ENCODE assay signal across 13 cellular contexts in the genomic region with DNA sequence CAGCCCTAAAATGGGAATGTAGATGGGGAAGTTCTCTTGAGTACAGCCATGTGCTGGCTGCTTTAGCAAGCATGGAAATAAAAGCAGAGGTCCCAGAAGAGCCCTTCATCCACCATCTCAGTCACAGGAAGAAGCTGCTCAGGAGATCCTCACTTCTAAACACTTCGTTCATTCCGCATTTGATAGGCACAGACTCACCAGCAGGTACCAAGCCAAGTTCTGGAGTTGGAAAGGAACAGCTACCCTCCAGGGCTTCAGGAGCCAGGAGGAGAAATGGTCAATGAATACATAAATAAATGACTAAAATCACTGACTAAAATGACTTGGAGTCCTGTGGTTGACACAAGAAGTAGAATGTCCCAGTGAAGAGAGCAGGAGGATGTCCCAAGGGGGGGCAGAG.
"Had no signal": no experiment of that assay in that cellular context is flagged by ENCODE, and none has a peak within 500 bp of the region (broad histone marks: within the 10 kb centered on the region; RNA-seq: fewer than 3 reads in every experiment).

No MANE protein-coding gene starts in this region.

- H3K27ac Mint-ChIP-seq: activated CD8-positive, alpha-beta T cell treated with anti-CD3 and anti-CD28 coated beads, Interleukin-2, amount 10 ng/mL, durations not matched to agents 7 days and 5 days; natural killer cell treated with Interleukin-12 subunit alpha and Interleukin-12 subunit beta and Interleukin-15 and Interleukin-18, amount 100 ng/mL, for 72 hours had no signal

- DNase-seq: activated CD4-positive, alpha-beta T cell treated with anti-CD3 and anti-CD28 coated beads for 4 hours; activated CD8-positive, alpha-beta memory T cell treated with anti-CD3 and anti-CD28 coated beads, Interleukin-2, amount 50 U/mL, for 48 hours; activated CD8-positive, alpha-beta T cell treated with anti-CD3 and anti-CD28 coated beads, Interleukin-2, amount 10 ng/mL, durations not matched to agents 7 days and 5 days; colonic mucosa; effector CD4-positive, alpha-beta T cell; heart right ventricle; mammary epithelial cell; mucosa of descending colon; SW 1271; T1000 had no signal

- H3K27me3 ChIP-seq: colonic mucosa, heart right ventricle had no signal

- H3K27ac ChIP-seq: colonic mucosa, heart right ventricle, VCaP had no signal

- H3K9me3 Mint-ChIP-seq: natural killer cell treated with Interleukin-12 subunit alpha and Interleukin-12 subunit beta and Interleukin-15 and Interleukin-18, amount 100 ng/mL, for 72 hours had no signal

- H3K4me3 ChIP-seq: colonic mucosa, heart right ventricle, mucosa of descending colon had no signal

- H3K4me3 Mint-ChIP-seq: activated CD8-positive, alpha-beta T cell treated with anti-CD3 and anti-CD28 coated beads, Interleukin-2, amount 10 ng/mL, durations not matched to agents 7 days and 5 days; natural killer cell treated with Interleukin-12 subunit alpha and Interleukin-12 subunit beta and Interleukin-15 and Interleukin-18, amount 100 ng/mL, for 72 hours had no signal

- H3K4me1 ChIP-seq: colonic mucosa had no signal

- ATAC-seq: activated CD8-positive, alpha-beta T cell treated with anti-CD3 and anti-CD28 coated beads, Interleukin-2, amount 10 ng/mL, durations not matched to agents 7 days and 5 days; heart right ventricle; left lobe of liver; mucosa of descending colon; natural killer cell treated with Interleukin-12 subunit alpha and Interleukin-12 subunit beta and Interleukin-15 and Interleukin-18, amount 100 ng/mL, for 72 hours had no signal

- H3K36me3 Mint-ChIP-seq: natural killer cell treated with Interleukin-12 subunit alpha and Interleukin-12 subunit beta and Interleukin-15 and Interleukin-18, amount 100 ng/mL, for 72 hours had no signal

- H3K9me3 ChIP-seq: colonic mucosa, heart right ventricle, mucosa of descending colon had no signal
